In the genomic region with DNA sequence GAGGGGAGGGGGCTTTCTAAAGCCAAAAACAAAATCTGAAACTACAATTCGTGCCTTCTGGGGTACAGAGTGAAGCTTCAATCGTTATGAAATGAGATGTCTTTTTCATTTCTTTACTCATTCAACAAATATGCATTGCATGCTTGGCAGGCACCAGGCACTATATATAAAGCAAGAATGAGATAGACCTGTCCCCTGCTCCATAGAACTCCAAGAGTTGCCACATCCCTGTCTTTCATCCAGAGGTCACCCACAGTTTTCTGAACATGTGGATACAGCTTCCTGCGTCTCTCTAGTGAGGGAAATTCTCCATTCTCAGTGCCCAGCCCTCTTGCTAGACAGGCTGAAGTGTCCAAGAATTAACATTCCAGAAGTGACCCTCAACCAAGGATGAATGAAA, we compare ENCODE assay signal across 30 cellular contexts.
DNase-seq lines count a peak whose midpoint lies in the region; ATAC-seq and TF ChIP-seq lines count a peak whose summit lies in the region.
"Had no signal": no experiment of that assay in that cellular context is flagged by ENCODE, and none has a peak within 500 bp of the region (broad histone marks: within the 10 kb centered on the region; RNA-seq: fewer than 3 reads in every experiment).

No MANE protein-coding gene starts in this region.

- peak; percentile 64 for ATAC-seq in left ventricle myocardium superior
- ATAC-seq in GM18867 (IDR thresholded peaks at IDR 0.05; ENCODE audit: unreplicated experiment): no peak
- no peak for ATAC-seq in GM19395 (IDR thresholded peaks at IDR 0.05; ENCODE audit: unreplicated experiment)
- ATAC-seq: activated CD4-positive, alpha-beta T cell treated with anti-CD3 and anti-CD28 coated beads for 36 hours; activated CD8-positive, alpha-beta T cell treated with anti-CD3 and anti-CD28 coated beads for 36 hours; effector memory CD8-positive, alpha-beta T cell had no signal

- intact Hi-C loops in left ventricle myocardium superior (cut with micrococcal nuclease): no loop called here
- intact Hi-C loops in cardiac septum (cut with DNase I): no loop called here

- DNase-seq in DMS53 treated with DMSO at 0.1 percent for 48 hours (lab: John Stamatoyannopoulos, UW; ENCODE audit: unreplicated experiment) (peak; percentile 12), DMS53 (lab: John Stamatoyannopoulos, UW) (no peak), left ventricle myocardium superior (no peak), cardiac septum (ENCODE audit: low spot score) (no peak), cardiac fibroblast (ENCODE audit: low read depth in 2 of 2) (peak; percentile 5 to 35), stromal cell of bone marrow (ENCODE audit: low read depth) (peak; percentile 1)
- DNase-seq: activated CD4-positive, alpha-beta T cell treated with anti-CD3 and anti-CD28 coated beads for 36 hours; activated CD8-positive, alpha-beta T cell treated with anti-CD3 and anti-CD28 coated beads for 36 hours; activated naive CD4-positive, alpha-beta T cell treated with anti-CD3 and anti-CD28 coated beads for 36 hours; amygdala; COR-L47; DMS79 treated with DMSO at 0.1 percent for 48 hours; effector memory CD8-positive, alpha-beta T cell; erythroblast; HFFc6; IMR-90; kidney glomerular epithelial cell; NCI-H1105; NCI-H1930; NCI-H748 treated with DMSO at 0.1 percent for 48 hours; ovary; Peyer's patch; SJCRH30; stimulated activated naive CD4-positive, alpha-beta T cell treated with Interleukin-2 at 50 U/mL for 16 hours; T1000 had no signal

- no peak overlapping the region for H3K4me3 ChIP-seq in cardiac fibroblast (replicated peaks in 1 of 2; ENCODE audit: low read depth in 2 of 2, low read length in 2 of 2)
- H3K4me3 ChIP-seq: cardiac muscle cell, ovary, Peyer's patch, SJCRH30, smooth muscle cell, thoracic aorta had no signal

- no peak for TF ChIP-seq CTCF in cardiac fibroblast (IDR thresholded peaks at IDR 0.05; ENCODE audit: low read depth, low read length)

Comparison
In these comparisons a context has a peak if more than half of its experiments do, and no peak if none do; other contexts are left out.
1. DNase-seq: peak in DMS53 treated with DMSO at 0.1 percent for 48 hours (single experiment), cardiac fibroblast (2 of 2) and stromal cell of bone marrow (single experiment); none in DMS53 (single experiment), left ventricle myocardium superior (single experiment) and cardiac septum (single experiment).